ENCODE assay signal across 9 cellular contexts in the genomic region with DNA sequence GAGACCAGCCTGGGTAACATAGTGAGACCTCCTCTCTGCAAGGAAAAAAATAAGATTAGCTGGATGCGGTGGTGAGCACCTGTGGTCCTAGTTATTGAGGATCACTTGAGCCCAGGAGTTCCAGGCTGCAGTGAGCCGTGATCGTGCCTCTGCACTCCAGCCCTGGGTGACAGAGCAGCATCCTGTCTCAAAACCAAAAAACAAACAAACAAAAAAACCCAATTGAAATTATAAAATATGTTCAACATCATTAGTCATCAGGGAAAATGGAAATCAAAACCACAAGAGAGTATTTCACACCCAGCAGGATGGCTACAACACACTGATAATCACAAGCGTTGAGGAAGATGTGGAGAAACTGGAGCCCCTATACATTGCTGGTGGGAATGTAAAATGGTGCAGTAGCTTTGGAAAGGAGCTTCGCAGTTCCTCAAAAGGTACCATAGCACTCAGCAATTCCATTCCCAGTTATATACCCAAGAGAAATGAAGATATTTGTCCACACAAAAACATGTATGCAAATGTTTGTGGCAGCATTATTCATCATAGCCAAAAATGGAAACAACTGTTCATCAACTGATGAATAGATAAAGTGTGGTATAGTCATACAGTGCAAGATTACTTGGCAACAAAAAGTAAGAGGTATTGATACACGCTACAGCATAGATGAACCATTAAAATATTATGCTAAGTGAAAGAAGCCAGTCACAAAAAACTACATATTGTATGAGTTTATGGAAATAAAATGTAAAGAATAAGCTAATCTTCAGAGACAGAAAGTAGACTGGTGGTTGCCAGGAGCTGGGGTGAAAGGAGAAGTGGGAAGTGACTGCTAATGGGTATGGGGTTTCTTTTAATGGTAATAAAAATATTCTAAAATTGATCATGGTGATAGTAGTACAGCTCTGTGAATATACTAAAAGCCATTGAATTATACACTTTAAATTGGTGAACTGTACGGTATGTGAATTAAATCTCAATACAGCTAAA. TPM values are rescaled to one million over a fixed set of nuclear protein-coding genes. Genes with fewer than 3 reads are reported as not detected.
DNase-seq lines count a peak whose midpoint lies in the region; ATAC-seq and TF ChIP-seq lines count a peak whose summit lies in the region.
"Had no signal": no experiment of that assay in that cellular context is flagged by ENCODE, and none has a peak within 500 bp of the region (broad histone marks: within the 10 kb centered on the region; RNA-seq: fewer than 3 reads in every experiment).

No MANE protein-coding gene starts in this region.

- H3K4me2 ChIP-seq in neural progenitor cell: no peak overlapping the region

- H3K4me1 Mint-ChIP-seq in T-helper 2 cell treated with Interferon-gamma antibody and Interleukin-4, amounts not matched to agents 5 μg/mL and 100 μg/mL, for 36 hours (ENCODE audit: low read depth): peaks cover 35% of the 10 kb centered on the region
- peaks cover 39 to 51% of the 10 kb centered on the region in 2 donors for H3K4me1 Mint-ChIP-seq in natural killer cell treated with Interleukin-12 subunit alpha and Interleukin-12 subunit beta and Interleukin-15 and Interleukin-18, amount 100 ng/mL, for 72 hours (ENCODE audit: low read depth in 2 of 2)
- no peaks in the 10 kb centered on the region for H3K4me1 Mint-ChIP-seq in neural progenitor cell

- ATAC-seq in GM19351 (IDR thresholded peaks at IDR 0.05; ENCODE audit: unreplicated experiment) (peak; percentile 88), HG03095 (IDR thresholded peaks at IDR 0.05; ENCODE audit: unreplicated experiment) (peak; percentile 54)
- peak; percentile 90 to 93 for ATAC-seq in natural killer cell treated with Interleukin-12 subunit alpha and Interleukin-12 subunit beta and Interleukin-15 and Interleukin-18, amount 100 ng/mL, for 72 hours

- H3K27me3 ChIP-seq in neural progenitor cell (no peaks in the 10 kb centered on the region), left ventricle myocardium inferior (ENCODE audit: low read depth) (no peaks in the 10 kb centered on the region)

- no peak overlapping the region for H3K9ac ChIP-seq in neural progenitor cell

- H3K27ac ChIP-seq in neural progenitor cell (no peak overlapping the region), left ventricle myocardium inferior (replicated peaks) (no peak overlapping the region)

- no peaks in the 10 kb centered on the region for H4K20me1 ChIP-seq in neural progenitor cell (ENCODE audit: low read depth)

- peaks cover 24% of the 10 kb centered on the region for H3K36me3 Mint-ChIP-seq in T-helper 2 cell treated with Interferon-gamma antibody and Interleukin-4, amounts not matched to agents 5 μg/mL and 100 μg/mL, for 36 hours (ENCODE audit: low read depth)
- peaks cover 4% of the 10 kb centered on the region for H3K36me3 Mint-ChIP-seq in natural killer cell treated with Interleukin-12 subunit alpha and Interleukin-12 subunit beta and Interleukin-15 and Interleukin-18, amount 100 ng/mL, for 72 hours
- no peaks in the 10 kb centered on the region for H3K36me3 Mint-ChIP-seq in neural progenitor cell

- no peaks in the 10 kb centered on the region for H3K9me3 ChIP-seq in neural progenitor cell (ENCODE audit: low read depth)
- H3K9me3 ChIP-seq in left ventricle myocardium inferior (replicated peaks): no peaks in the 10 kb centered on the region

- DNase-seq in T-helper 2 cell treated with Interferon-gamma antibody and Interleukin-4, amounts not matched to agents 5 μg/mL and 100 μg/mL, for 36 hours (ENCODE audit: low spot score): peak; percentile 36
- no peak for DNase-seq in natural killer cell treated with Interleukin-12 subunit alpha and Interleukin-12 subunit beta and Interleukin-15 and Interleukin-18, amount 100 ng/mL, for 72 hours (ENCODE audit: low spot score)
- no peak for DNase-seq in NCI-H510A treated with DMSO at 0.1 percent for 48 hours (lab: John Stamatoyannopoulos, UW)
- no peak for DNase-seq in LoVo (ENCODE audit: low spot score)
- no peak for DNase-seq in neural progenitor cell (ENCODE audit: low spot score)
- DNase-seq in left ventricle myocardium inferior: no peak
- DNase-seq: NK-92 treated with Interleukin-12 subunit alpha and Interleukin-12 subunit beta, amount 100 ng/mL, for 24 hours had no signal

- intact Hi-C loops in left ventricle myocardium inferior (cut with micrococcal nuclease): no loop called here

- H3K27me3 Mint-ChIP-seq in T-helper 2 cell treated with Interferon-gamma antibody and Interleukin-4, amounts not matched to agents 5 μg/mL and 100 μg/mL, for 36 hours (ENCODE audit: low read depth): no peaks in the 10 kb centered on the region
- H3K27me3 Mint-ChIP-seq in natural killer cell treated with Interleukin-12 subunit alpha and Interleukin-12 subunit beta and Interleukin-15 and Interleukin-18, amount 100 ng/mL, for 72 hours: no peaks in the 10 kb centered on the region
- no peaks in the 10 kb centered on the region for H3K27me3 Mint-ChIP-seq in neural progenitor cell (ENCODE audit: insufficient read depth, low read depth)

- H3K36me3 ChIP-seq in neural progenitor cell (no peaks in the 10 kb centered on the region), left ventricle myocardium inferior (no peaks in the 10 kb centered on the region)

- peak overlapping the region; percentile 60 for H3K4me3 Mint-ChIP-seq in T-helper 2 cell treated with Interferon-gamma antibody and Interleukin-4, amounts not matched to agents 5 μg/mL and 100 μg/mL, for 36 hours
- peak overlapping the region; percentile 61 for H3K4me3 Mint-ChIP-seq in natural killer cell treated with Interleukin-12 subunit alpha and Interleukin-12 subunit beta and Interleukin-15 and Interleukin-18, amount 100 ng/mL, for 72 hours
- no peak overlapping the region for H3K4me3 Mint-ChIP-seq in neural progenitor cell

- no peak overlapping the region for H2AFZ ChIP-seq in neural progenitor cell (replicated peaks)

- H3K4me1 ChIP-seq in neural progenitor cell (peaks cover 4% of the 10 kb centered on the region), left ventricle myocardium inferior (no peaks in the 10 kb centered on the region)

- H3K4me3 ChIP-seq in neural progenitor cell (no peak overlapping the region), left ventricle myocardium inferior (no peak overlapping the region)

- H3K9me3 Mint-ChIP-seq in T-helper 2 cell treated with Interferon-gamma antibody and Interleukin-4, amounts not matched to agents 5 μg/mL and 100 μg/mL, for 36 hours: peaks cover 4% of the 10 kb centered on the region
- no peaks in the 10 kb centered on the region for H3K9me3 Mint-ChIP-seq in natural killer cell treated with Interleukin-12 subunit alpha and Interleukin-12 subunit beta and Interleukin-15 and Interleukin-18, amount 100 ng/mL, for 72 hours
- no peaks in the 10 kb centered on the region for H3K9me3 Mint-ChIP-seq in neural progenitor cell

- TF ChIP-seq CTCF in neural progenitor cell (IDR thresholded peaks at IDR 0.05) (no peak), left ventricle myocardium inferior (IDR thresholded peaks at IDR 0.05; ENCODE audit: borderline replicate concordance) (no peak)

- H3K27ac Mint-ChIP-seq in T-helper 2 cell treated with Interferon-gamma antibody and Interleukin-4, amounts not matched to agents 5 μg/mL and 100 μg/mL, for 36 hours: peak overlapping the region; percentile 91
- peak overlapping the region; percentile 84 to 91 for H3K27ac Mint-ChIP-seq in natural killer cell treated with Interleukin-12 subunit alpha and Interleukin-12 subunit beta and Interleukin-15 and Interleukin-18, amount 100 ng/mL, for 72 hours
- H3K27ac Mint-ChIP-seq in neural progenitor cell: no peak overlapping the region

- H3K79me2 ChIP-seq in neural progenitor cell (ENCODE audit: low read depth): no peaks in the 10 kb centered on the region

- H3F3A ChIP-seq in neural progenitor cell (ENCODE audit: low read depth): no peaks in the 10 kb centered on the region

RNA-seq across cellular contexts. Expression of gene RIPOR2, which starts 38.7 kb away (rescaled TPM):
- 10 to 100 TPM; 58.7 to 88.4 TPM for total RNA-seq in natural killer cell treated with Interleukin-12 subunit alpha and Interleukin-12 subunit beta and Interleukin-15 and Interleukin-18, amount 100 ng/mL, for 72 hours
- total RNA-seq in neural progenitor cell (ENCODE audit: low replicate concordance): 0.26 and 1.1 TPM in 2 replicates
- total RNA-seq in left ventricle myocardium inferior: 3.1 TPM

Comparison
In these comparisons a context has a peak if more than half of its experiments do, and no peak if none do; other contexts are left out.
1. RNA of gene RIPOR2, which starts 38.7 kb away (total RNA-seq): 58.7 to 88.4 TPM in natural killer cell treated with Interleukin-12 subunit alpha and Interleukin-12 subunit beta and Interleukin-15 and Interleukin-18, amount 100 ng/mL, for 72 hours; 3.1 TPM in left ventricle myocardium inferior (single experiment) and 0.26 to 1.1 TPM in neural progenitor cell; every median in the first group is over 10 times any median in the second.
2. Peak in every context shown above with its lines, with median percentiles within 50 percentile points of each other: ATAC-seq.